ENCODE assay signal across 11 cellular contexts in genomic region chr1:201850053-201850397, GRCh38. TPM values are rescaled to one million over a fixed set of nuclear protein-coding genes. Genes with fewer than 3 reads are reported as not detected.
DNase-seq lines count a peak whose midpoint lies in the region; ATAC-seq and TF ChIP-seq lines count a peak whose summit lies in the region.
"Had no signal": no experiment of that assay in that cellular context is flagged by ENCODE, and none has a peak within 500 bp of the region (broad histone marks: within the 10 kb centered on the region; RNA-seq: fewer than 3 reads in every experiment).

No MANE protein-coding gene starts in this region.

- peak in 1 of 2 donors; percentile 33 for TF ChIP-seq POLR2A in thyroid gland (IDR thresholded peaks at IDR 0.05)

- WGBS in hepatocyte (ENCODE audit: low lambda C conversion rate, missing lambda C conversion rate): 48% methylated on average over 1 of the region's 1 CpG
- 0 to 24% methylated on average over 1 of the region's 1 CpG for WGBS in thyroid gland, 2 donors

- H3K4me3 ChIP-seq in HUES48 (ENCODE audit: low read depth, low read length) (no peak overlapping the region), brain microvascular endothelial cell (ENCODE audit: low read depth, low read length) (no peak overlapping the region), hepatocyte (no peak overlapping the region), thyroid gland (replicated peaks in 1 of 3) (no peak overlapping the region)
- H3K4me3 ChIP-seq: suprapubic skin had no signal

- ATAC-seq in HG02938 (IDR thresholded peaks at IDR 0.05; ENCODE audit: unreplicated experiment) (no peak), GM19324 (IDR thresholded peaks at IDR 0.05; ENCODE audit: low FRiP score, unreplicated experiment) (no peak)
- no peak for ATAC-seq in naive thymus-derived CD8-positive, alpha-beta T cell

- no peaks in the 10 kb centered on the region for H3K27me3 Mint-ChIP-seq in naive thymus-derived CD8-positive, alpha-beta T cell

- intact Hi-C loops in thyroid gland (cut with DNase I): no loop called here

- TF ChIP-seq CTCF in brain microvascular endothelial cell (IDR thresholded peaks at IDR 0.05; ENCODE audit: low read depth, low read length, missing control alignments) (no peak), hepatocyte (IDR thresholded peaks at IDR 0.05; ENCODE audit: poor library complexity) (no peak), thyroid gland (IDR thresholded peaks at IDR 0.05) (no peak)

- H2AFZ ChIP-seq in hepatocyte: no peak overlapping the region

- H3K9me3 Mint-ChIP-seq in naive thymus-derived CD8-positive, alpha-beta T cell: no peaks in the 10 kb centered on the region

- peaks cover 3% of the 10 kb centered on the region for H4K20me1 ChIP-seq in hepatocyte (ENCODE audit: insufficient read depth, poor library complexity, severe bottlenecking)

- in situ Hi-C loops in brain microvascular endothelial cell (cut with HindIII; ENCODE audit: low pct_ligation_motif_present, low sequenced_read_pairs): no loop called here

- no peak overlapping the region for H3K9ac ChIP-seq in HUES48 (ENCODE audit: low read depth, low read length)

- H3K27ac Mint-ChIP-seq in naive thymus-derived CD8-positive, alpha-beta T cell: peak overlapping the region in 1 of 10 donors; percentile 25

- H3K79me2 ChIP-seq in hepatocyte: peaks cover 29% of the 10 kb centered on the region

- no peaks in the 10 kb centered on the region for H3K9me2 ChIP-seq in hepatocyte (replicated peaks; ENCODE audit: insufficient read depth)

- no peak overlapping the region for H3K4me3 Mint-ChIP-seq in naive thymus-derived CD8-positive, alpha-beta T cell

- peak overlapping the region; percentile 52 for H3K27ac ChIP-seq in HUES48 (ENCODE audit: low read depth, low read length)
- peak overlapping the region; percentile 57 for H3K27ac ChIP-seq in brain microvascular endothelial cell
- peak overlapping the region; percentile 12 for H3K27ac ChIP-seq in hepatocyte
- peak overlapping the region; percentile 72 to 88 (median 84) for H3K27ac ChIP-seq in thyroid gland
- H3K27ac ChIP-seq: suprapubic skin had no signal

- DNase-seq in brain microvascular endothelial cell: peak; percentile 81
- DNase-seq in hepatocyte (ENCODE audit: low spot score): no peak
- DNase-seq in thyroid gland: peak; percentile 87 to 92
- no peak for DNase-seq in MV-4-11 (lab: John Stamatoyannopoulos, UW)
- DNase-seq in naive thymus-derived CD8-positive, alpha-beta T cell: no peak
- DNase-seq: activated CD4-positive, alpha-beta T cell treated with anti-CD3 and anti-CD28 coated beads, Interleukin-2, amount 50 U/mL, for 4 hours; NCI-H69 had no signal

- no peak overlapping the region for H3K4me2 ChIP-seq in hepatocyte

- POLR2A ChIA-PET in naive thymus-derived CD8-positive, alpha-beta T cell (lab: Charles Lee): interaction anchor here (1.3 kb wide), 1 partner anchor 19 kb away, joined by 3 read pairs; no protein-coding TSS in a partner anchor

- H3K9me3 ChIP-seq in HUES48 (ENCODE audit: control insufficient read depth, insufficient read depth, low read length): no peaks in the 10 kb centered on the region
- no peaks in the 10 kb centered on the region for H3K9me3 ChIP-seq in hepatocyte (ENCODE audit: low read depth)
- H3K9me3 ChIP-seq in thyroid gland: no peaks in the 10 kb centered on the region
- H3K9me3 ChIP-seq: suprapubic skin had no signal

- no peaks in the 10 kb centered on the region for H3K27me3 ChIP-seq in HUES48 (ENCODE audit: control insufficient read depth, insufficient read depth, low read length)
- H3K27me3 ChIP-seq in brain microvascular endothelial cell (replicated peaks): no peaks in the 10 kb centered on the region
- no peaks in the 10 kb centered on the region for H3K27me3 ChIP-seq in hepatocyte
- no peaks in the 10 kb centered on the region for H3K27me3 ChIP-seq in thyroid gland
- H3K27me3 ChIP-seq: suprapubic skin had no signal

- no peaks in the 10 kb centered on the region for H3K4me1 ChIP-seq in HUES48 (ENCODE audit: control insufficient read depth, insufficient read depth, low read length)
- no peaks in the 10 kb centered on the region for H3K4me1 ChIP-seq in hepatocyte (ENCODE audit: insufficient read depth)
- H3K4me1 ChIP-seq in thyroid gland: peaks cover 23 to 26% of the 10 kb centered on the region in 2 donors

- peaks cover 84% of the 10 kb centered on the region for H3K36me3 ChIP-seq in HUES48 (ENCODE audit: control insufficient read depth, insufficient read depth, low read length)
- peaks cover 30% of the 10 kb centered on the region for H3K36me3 ChIP-seq in brain microvascular endothelial cell (replicated peaks)
- no peaks in the 10 kb centered on the region for H3K36me3 ChIP-seq in hepatocyte (replicated peaks; ENCODE audit: insufficient read depth, low read depth)
- H3K36me3 ChIP-seq in thyroid gland: peaks cover 28 to 30% of the 10 kb centered on the region in 2 donors

- peaks cover 0 to 76% (median 21%) of the 10 kb centered on the region in 3 donors for H3K36me3 Mint-ChIP-seq in naive thymus-derived CD8-positive, alpha-beta T cell

- H3K4me1 Mint-ChIP-seq in naive thymus-derived CD8-positive, alpha-beta T cell: peaks cover 0 to 8% (median 5%) of the 10 kb centered on the region in 4 donors

RNA-seq across cellular contexts. Expression of gene IPO9, which starts 21.1 kb away (rescaled TPM):
- total RNA-seq in hepatocyte (25.8 and 29.4 TPM in 2 replicates), thyroid gland (10 to 100 TPM; 28.4 to 42.1 (median 36.7) TPM)
- 41.2 and 45.2 TPM in 2 replicates for polyA plus RNA-seq in hepatocyte
- total RNA-seq in naive thymus-derived CD8-positive, alpha-beta T cell: 10 to 100 TPM; 40.7 to 40.8 TPM
- polyA plus RNA-seq in naive thymus-derived CD8-positive, alpha-beta T cell: 10 to 100 TPM; 14.4 to 22.5 (median 14.7) TPM

RNA-seq across cellular contexts. Expression of gene SHISA4, which starts 38.7 kb away (rescaled TPM):
- total RNA-seq in hepatocyte (9.6 and 10.2 TPM in 2 replicates), thyroid gland (10 to 100 TPM; 28.8 to 60.3 (median 50.3) TPM)
- 24.0 and 31.2 TPM in 2 replicates for polyA plus RNA-seq in hepatocyte
- total RNA-seq in naive thymus-derived CD8-positive, alpha-beta T cell: under 1 TPM; 0.77 to 0.96 TPM
- not detected for polyA plus RNA-seq in naive thymus-derived CD8-positive, alpha-beta T cell

Comparison
In these comparisons a context has a peak if more than half of its experiments do, and no peak if none do; other contexts are left out.
1. H3K27ac ChIP-seq: peak in every context shown above with its lines; median percentile 84 in thyroid gland; 57 in brain microvascular endothelial cell; 52 in HUES48; 12 in hepatocyte.
2. DNase-seq: peak in brain microvascular endothelial cell (single experiment) and thyroid gland (2 of 2); none in hepatocyte (single experiment), MV-4-11 (single experiment) and naive thymus-derived CD8-positive, alpha-beta T cell (0 of 10).